In the genomic region with DNA sequence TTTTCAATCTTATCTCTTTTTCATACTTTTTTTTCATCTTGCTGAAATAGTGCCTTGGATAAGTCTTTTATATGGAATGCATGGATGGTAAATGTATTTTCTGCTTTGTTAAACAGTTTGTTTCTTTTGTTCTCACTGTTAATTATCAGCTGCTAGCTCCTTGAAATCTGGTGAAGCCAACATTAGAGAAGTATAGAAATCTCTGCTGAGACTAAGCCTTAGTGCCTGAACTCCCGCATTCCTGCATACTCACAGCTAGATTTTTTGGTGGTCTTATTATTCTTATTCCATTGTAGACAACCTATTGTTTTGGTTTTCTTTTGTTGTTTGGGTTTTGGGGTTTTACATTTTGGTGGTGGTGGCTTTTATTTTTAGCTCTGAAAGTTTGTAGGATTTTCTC, we compare ENCODE assay signal across 32 cellular contexts. TPM values are rescaled to one million over a fixed set of nuclear protein-coding genes. Genes with fewer than 3 reads are reported as not detected.
DNase-seq lines count a peak whose midpoint lies in the region; ATAC-seq and TF ChIP-seq lines count a peak whose summit lies in the region.
"Had no signal": no experiment of that assay in that cellular context is flagged by ENCODE, and none has a peak within 500 bp of the region (broad histone marks: within the 10 kb centered on the region; RNA-seq: fewer than 3 reads in every experiment).

No MANE protein-coding gene starts in this region.

- POLR2A ChIA-PET in Caco-2 (lab: Charles Lee), result interaction anchor here (1.2 kb wide), 2 partner anchors 17 to 80 kb away, joined by 4 to 6 read pairs; a partner anchor contains a TSS
- POLR2A ChIA-PET in T-cell (lab: Charles Lee), result interaction anchor here in 1 of 2 donors (0.6 kb wide), 1 partner anchor 13 kb away, joined by 4 read pairs; no protein-coding TSS in a partner anchor

- CTCF ChIA-PET in Caco-2 (lab: Charles Lee) (no interaction called here), T-cell (lab: Charles Lee) (interaction anchor here in 1 of 2 donors (0.6 to 1.3 kb wide), 2 partner anchors 13 to 17 kb away, joined by 3 to 4 read pairs; no protein-coding TSS in a partner anchor)

- H3F3A ChIP-seq in neural progenitor cell (ENCODE audit: low read depth), result peaks cover 31% of the 10 kb centered on the region

- H3K4me3 Mint-ChIP-seq in Caco-2 (ENCODE audit: unreplicated experiment) (peak overlapping the region; percentile 20), T-cell (no peak overlapping the region), neural progenitor cell (no peak overlapping the region)
- H3K4me3 Mint-ChIP-seq: activated CD4-positive, alpha-beta memory T cell treated with anti-CD3 and anti-CD28 coated beads for 36 hours; HFFc6; naive thymus-derived CD8-positive, alpha-beta T cell; stimulated activated naive B cell treated with anti-CD40 and anti-IgM and Interleukin-4, amounts not matched to agents 10 μg/mL and 1 μg/mL and 100 μg/mL, for 72 hours had no signal

- peaks cover 48% of the 10 kb centered on the region for H3K4me1 ChIP-seq in Caco-2
- peaks cover 18% of the 10 kb centered on the region for H3K4me1 ChIP-seq in iPS-20b (ENCODE audit: insufficient read depth, low read length)
- peaks cover 67% of the 10 kb centered on the region for H3K4me1 ChIP-seq in neural progenitor cell
- H3K4me1 ChIP-seq: foreskin keratinocyte had no signal

- H4K20me1 ChIP-seq in neural progenitor cell (ENCODE audit: low read depth), result no peaks in the 10 kb centered on the region
- H4K20me1 ChIP-seq: BLaER1 had no signal

- no peak overlapping the region for H2AFZ ChIP-seq in neural progenitor cell (replicated peaks)
- H2AFZ ChIP-seq: PC-9 had no signal

- H3K4me1 Mint-ChIP-seq in Caco-2 (ENCODE audit: low read depth, unreplicated experiment) (peaks cover 42% of the 10 kb centered on the region), T-cell (peaks cover 25 to 53% (median 47%) of the 10 kb centered on the region in 3 donors), neural progenitor cell (peaks cover 12% of the 10 kb centered on the region)

- peak overlapping the region; percentile 71 for H3K27ac Mint-ChIP-seq in Caco-2 (ENCODE audit: unreplicated experiment)
- H3K27ac Mint-ChIP-seq in T-cell, result peak overlapping the region; percentile 24 to 34
- H3K27ac Mint-ChIP-seq in neural progenitor cell, result no peak overlapping the region
- H3K27ac Mint-ChIP-seq: activated CD4-positive, alpha-beta memory T cell treated with anti-CD3 and anti-CD28 coated beads for 36 hours; HFFc6; stimulated activated naive B cell treated with anti-CD40 and anti-IgM and Interleukin-4, amounts not matched to agents 10 μg/mL and 1 μg/mL and 100 μg/mL, for 72 hours had no signal

- H3K4me2 ChIP-seq in neural progenitor cell, result peak overlapping the region; percentile 62
- H3K4me2 ChIP-seq: BLaER1, PC-9 had no signal

- H3K36me3 ChIP-seq in Caco-2 (ENCODE audit: control insufficient read depth, insufficient read depth, low read length), result no peaks in the 10 kb centered on the region; the same call in 1 of the 2 replicates
- peaks cover 11% of the 10 kb centered on the region for H3K36me3 ChIP-seq in iPS-20b (ENCODE audit: insufficient read depth, low read depth, low read length)
- H3K36me3 ChIP-seq in neural progenitor cell, result peaks cover 5% of the 10 kb centered on the region
- H3K36me3 ChIP-seq: BLaER1 had no signal

- ATAC-seq in T-cell (replicated peaks in 1 of 4), result no peak
- ATAC-seq in GM18517 (IDR thresholded peaks at IDR 0.05; ENCODE audit: unreplicated experiment), result no peak
- ATAC-seq: esophagus mucosa; foreskin keratinocyte; naive thymus-derived CD8-positive, alpha-beta T cell; stimulated activated naive B cell treated with anti-CD40 and anti-IgM and Interleukin-4, amounts not matched to agents 10 μg/mL and 1 μg/mL and 100 μg/mL, for 72 hours; upper lobe of right lung had no signal

- no peak overlapping the region for H3K27ac ChIP-seq in iPS-20b (ENCODE audit: low read length)
- peak overlapping the region; percentile 90 for H3K27ac ChIP-seq in neural progenitor cell
- H3K27ac ChIP-seq: BLaER1, foreskin keratinocyte, left ventricle myocardium inferior, PC-9, upper lobe of right lung had no signal

- TF ChIP-seq CTCF in Caco-2 (IDR thresholded peaks at IDR 0.05; ENCODE audit: insufficient read depth in 1 of 2, low read depth in 1 of 2, low read length in 1 of 2, severe bottlenecking in 1 of 2, unreplicated experiment in 1 of 2) (no peak), neural progenitor cell (IDR thresholded peaks at IDR 0.05) (no peak)

- H3K36me3 Mint-ChIP-seq in Caco-2 (ENCODE audit: insufficient read depth, unreplicated experiment) (peaks cover 92% of the 10 kb centered on the region), T-cell (peaks cover 33% of the 10 kb centered on the region), neural progenitor cell (peaks cover 5% of the 10 kb centered on the region)

- H3K9me3 ChIP-seq in Caco-2 (no peaks in the 10 kb centered on the region), iPS-20b (ENCODE audit: insufficient read depth, low read depth, low read length) (no peaks in the 10 kb centered on the region), neural progenitor cell (ENCODE audit: low read depth) (no peaks in the 10 kb centered on the region)
- H3K9me3 ChIP-seq: BLaER1, left ventricle myocardium inferior, upper lobe of right lung had no signal

- no TSS peak for BruUV-seq in Caco-2 (replicated peaks; lab: Mats Ljungman, UMichigan)

- H3K9ac ChIP-seq in iPS-20b (ENCODE audit: low read depth, low read length) (no peak overlapping the region), neural progenitor cell (no peak overlapping the region)
- H3K9ac ChIP-seq: BLaER1 had no signal

- intact Hi-C loops in Caco-2 (cut with micrococcal nuclease; ENCODE audit: unreplicated experiment), result loop anchor here (5.0 kb wide), 1 partner anchor 100 kb away; no protein-coding TSS in a partner anchor

- H3K27me3 ChIP-seq in Caco-2 (replicated peaks; ENCODE audit: control insufficient read depth, insufficient read depth, low read length) (no peaks in the 10 kb centered on the region), iPS-20b (ENCODE audit: insufficient read depth, low read length) (no peaks in the 10 kb centered on the region), neural progenitor cell (no peaks in the 10 kb centered on the region)
- H3K27me3 ChIP-seq: BLaER1, foreskin keratinocyte, upper lobe of right lung had no signal

- H3K79me2 ChIP-seq in neural progenitor cell (ENCODE audit: low read depth), result peaks cover 6% of the 10 kb centered on the region

- H3K9me3 Mint-ChIP-seq in Caco-2 (ENCODE audit: unreplicated experiment) (no peaks in the 10 kb centered on the region), T-cell (no peaks in the 10 kb centered on the region), neural progenitor cell (peaks cover 5% of the 10 kb centered on the region)
- H3K9me3 Mint-ChIP-seq: activated CD4-positive, alpha-beta memory T cell treated with anti-CD3 and anti-CD28 coated beads for 36 hours; HFFc6; stimulated activated naive B cell treated with anti-CD40 and anti-IgM and Interleukin-4, amounts not matched to agents 10 μg/mL and 1 μg/mL and 100 μg/mL, for 72 hours had no signal

- no peak overlapping the region for H3K4me3 ChIP-seq in Caco-2 (ENCODE audit: low read depth, low read length)
- H3K4me3 ChIP-seq in iPS-20b (ENCODE audit: low read length), result peak overlapping the region; percentile 41; the same call in 1 of the 2 replicates
- H3K4me3 ChIP-seq in neural progenitor cell, result peak overlapping the region; percentile 11
- H3K4me3 ChIP-seq: BLaER1, left ventricle myocardium inferior, PC-9, upper lobe of right lung had no signal

- H3K27me3 Mint-ChIP-seq in Caco-2 (ENCODE audit: insufficient read depth, unreplicated experiment) (no peaks in the 10 kb centered on the region), T-cell (no peaks in the 10 kb centered on the region), neural progenitor cell (ENCODE audit: insufficient read depth, low read depth) (peaks cover 2% of the 10 kb centered on the region)
- H3K27me3 Mint-ChIP-seq: activated CD4-positive, alpha-beta memory T cell treated with anti-CD3 and anti-CD28 coated beads for 36 hours; naive thymus-derived CD8-positive, alpha-beta T cell; stimulated activated naive B cell treated with anti-CD40 and anti-IgM and Interleukin-4, amounts not matched to agents 10 μg/mL and 1 μg/mL and 100 μg/mL, for 72 hours had no signal

- no peak for DNase-seq in Caco-2
- DNase-seq in T-cell, result no peak
- peak; percentile 66 for DNase-seq in neural progenitor cell (ENCODE audit: low spot score)
- DNase-seq in SHP77 (lab: John Stamatoyannopoulos, UW), result no peak
- no peak for DNase-seq in stimulated activated CD4-positive, alpha-beta T cell treated with anti-CD3 and anti-CD28 coated beads, Interleukin-4, amount 100 ng/mL, for 4 hours
- no peak for DNase-seq in dermis blood vessel endothelial cell
- DNase-seq: ACHN; activated CD4-positive, alpha-beta memory T cell treated with anti-CD3 and anti-CD28 coated beads for 36 hours; activated CD4-positive, CD25-positive, alpha-beta regulatory T cell; activated CD8-positive, alpha-beta memory T cell treated with anti-CD3 and anti-CD28 coated beads, Interleukin-2, amount 50 U/mL, for 48 hours; activated naive CD4-positive, alpha-beta T cell treated with anti-CD3 and anti-CD28 coated beads, Interleukin-2, amount 50 U/mL, for 16 hours; amniotic stem cell; DND-41; effector memory CD4-positive, alpha-beta T cell; foreskin keratinocyte; HFFc6; midbrain; naive thymus-derived CD8-positive, alpha-beta T cell; NCI-H1105 treated with DMSO at 0.1 percent for 48 hours; NCI-H2029 treated with DMSO at 0.1 percent for 48 hours; NCI-H526 treated with DMSO at 0.1 percent for 48 hours; PC-9; posterior cingulate gyrus; SHP77 treated with DMSO at 0.1 percent for 48 hours; stimulated activated CD4-positive, alpha-beta T cell treated with anti-CD3 and anti-CD28 coated beads, Interleukin-4, amount 100 ng/mL, for 24 hours; stimulated activated naive B cell treated with anti-CD40 and anti-IgM and Interleukin-4, amounts not matched to agents 10 μg/mL and 1 μg/mL and 100 μg/mL, for 72 hours; upper lobe of right lung had no signal

RNA-seq across cellular contexts. Expression of a gene that starts 48.4 kb away (rescaled TPM):
- total RNA-seq in Caco-2 (2022), result 71.0 and 72.2 TPM in 2 replicates
- 10 to 100 TPM in 1 of 5 donors, 1 to 10 TPM in 4; 4.4 to 10.8 (median 8.5) TPM for total RNA-seq in T-cell
- 2.7 and 3.2 TPM in 2 replicates for total RNA-seq in neural progenitor cell (ENCODE audit: low replicate concordance)
- total RNA-seq in dermis blood vessel endothelial cell, result 4.9 and 14.0 TPM in 2 replicates
